ENCODE assay signal across 16 cellular contexts in genomic region chr11:19442554-19442910, GRCh38.
DNase-seq lines count a peak whose midpoint lies in the region; ATAC-seq and TF ChIP-seq lines count a peak whose summit lies in the region.
"Had no signal": no experiment of that assay in that cellular context is flagged by ENCODE, and none has a peak within 500 bp of the region (broad histone marks: within the 10 kb centered on the region; RNA-seq: fewer than 3 reads in every experiment).

No MANE protein-coding gene starts in this region.

- peaks cover 2% of the 10 kb centered on the region for H3K27me3 Mint-ChIP-seq in endodermal cell (ENCODE audit: insufficient read depth)

- TF ChIP-seq POLR2A in heart left ventricle (IDR thresholded peaks at IDR 0.05) = no peak
- no peak for TF ChIP-seq POLR2A in thyroid gland (IDR thresholded peaks at IDR 0.05)

- no peak overlapping the region for H2AFZ ChIP-seq in MM.1S (ENCODE audit: low read length)

- H3K79me2 ChIP-seq in MM.1S (ENCODE audit: low read length) = peaks cover 89% of the 10 kb centered on the region

- H3K4me3 Mint-ChIP-seq in endodermal cell = no peak overlapping the region
- H3K4me3 Mint-ChIP-seq: activated naive CD4-positive, alpha-beta T cell treated with anti-CD3 and anti-CD28 coated beads, Interleukin-2, amount 10 ng/mL, durations not matched to agents 7 days and 5 days had no signal

- no peaks in the 10 kb centered on the region for H3K9me2 ChIP-seq in MM.1S (replicated peaks; ENCODE audit: insufficient read depth, low read length)

- H3K4me3 ChIP-seq in right atrium auricular region (no peak overlapping the region), heart left ventricle (no peak overlapping the region), MM.1S (ENCODE audit: low read length) (no peak overlapping the region), endodermal cell (ENCODE audit: low read length) (no peak overlapping the region), thyroid gland (replicated peaks in 1 of 3) (no peak overlapping the region)
- H3K4me3 ChIP-seq: breast epithelium, spleen had no signal

- DNase-seq in right atrium auricular region (ENCODE audit: low spot score) (no peak), heart left ventricle (no peak), MM.1S (no peak), endodermal cell (no peak), thyroid gland (no peak), GF-D8 (lab: John Stamatoyannopoulos, UW) (no peak), NK-92 (lab: John Stamatoyannopoulos, UW; ENCODE audit: unreplicated experiment) (no peak), A172 (ENCODE audit: low spot score) (no peak)
- DNase-seq: activated naive CD4-positive, alpha-beta T cell treated with anti-CD3 and anti-CD28 coated beads, Interleukin-2, amount 10 ng/mL, durations not matched to agents 7 days and 5 days; AML-193; effector CD8-positive, alpha-beta T cell; NCI-H146; NCI-H345; spleen had no signal

- peak overlapping the region; percentile 63 for H3K27ac Mint-ChIP-seq in endodermal cell
- H3K27ac Mint-ChIP-seq: activated naive CD4-positive, alpha-beta T cell treated with anti-CD3 and anti-CD28 coated beads, Interleukin-2, amount 10 ng/mL, durations not matched to agents 7 days and 5 days had no signal

- no peak for ATAC-seq in heart left ventricle
- ATAC-seq: left lobe of liver had no signal

- no peaks in the 10 kb centered on the region for H3K9me3 Mint-ChIP-seq in endodermal cell
- H3K9me3 Mint-ChIP-seq: activated naive CD4-positive, alpha-beta T cell treated with anti-CD3 and anti-CD28 coated beads, Interleukin-2, amount 10 ng/mL, durations not matched to agents 7 days and 5 days had no signal

- H3K27me3 ChIP-seq in right atrium auricular region (no peaks in the 10 kb centered on the region), heart left ventricle (no peaks in the 10 kb centered on the region), MM.1S (replicated peaks; ENCODE audit: insufficient read depth, low read length) (no peaks in the 10 kb centered on the region), endodermal cell (ENCODE audit: control insufficient read depth, insufficient read depth, low read length, poor library complexity, severe bottlenecking) (no peaks in the 10 kb centered on the region), thyroid gland (no peaks in the 10 kb centered on the region)
- H3K27me3 ChIP-seq: breast epithelium, spleen had no signal

- H3K4me2 ChIP-seq in MM.1S (ENCODE audit: low read depth, low read length) = peak overlapping the region; percentile 45; the same call in 1 of the 2 replicates

- peaks cover 2% of the 10 kb centered on the region for H3K4me1 Mint-ChIP-seq in endodermal cell
- H3K4me1 Mint-ChIP-seq: activated naive CD4-positive, alpha-beta T cell treated with anti-CD3 and anti-CD28 coated beads, Interleukin-2, amount 10 ng/mL, durations not matched to agents 7 days and 5 days had no signal

- no peaks in the 10 kb centered on the region for H4K20me1 ChIP-seq in MM.1S (ENCODE audit: insufficient read depth, low read length)

- H3K9ac ChIP-seq in MM.1S (ENCODE audit: low read length) = peak overlapping the region; percentile 8; the same call in 1 of the 2 replicates
- H3K9ac ChIP-seq in endodermal cell (ENCODE audit: extremely low read depth, low read length, poor library complexity, severe bottlenecking) = no peak overlapping the region

- H3K27ac ChIP-seq in right atrium auricular region = peak overlapping the region; percentile 46 to 82
- peak overlapping the region in 5 of 12 donors; percentile 1 to 88 (median 52) for H3K27ac ChIP-seq in heart left ventricle
- peak overlapping the region; percentile 84 for H3K27ac ChIP-seq in MM.1S (ENCODE audit: low read length)
- H3K27ac ChIP-seq in endodermal cell (ENCODE audit: low read depth, low read length) = no peak overlapping the region
- H3K27ac ChIP-seq in thyroid gland = peak overlapping the region in 2 of 3 donors; percentile 26 to 68
- H3K27ac ChIP-seq: breast epithelium, spleen had no signal

- H3K4me1 ChIP-seq in right atrium auricular region (peaks cover 0 to 21% of the 10 kb centered on the region in 2 donors), heart left ventricle (peaks cover 0 to 16% (median 0%) of the 10 kb centered on the region in 12 donors), MM.1S (ENCODE audit: low read length) (peaks cover 71% of the 10 kb centered on the region), endodermal cell (ENCODE audit: control insufficient read depth, insufficient read depth, low read length) (no peaks in the 10 kb centered on the region), thyroid gland (peaks cover 17 to 32% of the 10 kb centered on the region in 2 donors)
- H3K4me1 ChIP-seq: breast epithelium, spleen had no signal

- no peaks in the 10 kb centered on the region for H3K36me3 Mint-ChIP-seq in endodermal cell (ENCODE audit: low read depth)
- H3K36me3 Mint-ChIP-seq: activated naive CD4-positive, alpha-beta T cell treated with anti-CD3 and anti-CD28 coated beads, Interleukin-2, amount 10 ng/mL, durations not matched to agents 7 days and 5 days had no signal

- intact Hi-C loops in heart left ventricle (cut with DNase I) (loop anchor here in 1 of 10 donors (10.0 kb wide), 1 partner anchor 58 kb away; no protein-coding TSS in a partner anchor), thyroid gland (cut with DNase I) (no loop called here)

- no peak for TF ChIP-seq CTCF in right atrium auricular region (IDR thresholded peaks at IDR 0.05)
- no peak for TF ChIP-seq CTCF in heart left ventricle (IDR thresholded peaks at IDR 0.05)
- TF ChIP-seq CTCF in MM.1S (IDR thresholded peaks at IDR 0.05; ENCODE audit: low read length) = no peak
- no peak for TF ChIP-seq CTCF in endodermal cell (conservative IDR thresholded peaks at IDR 0.05)
- no peak for TF ChIP-seq CTCF in thyroid gland (IDR thresholded peaks at IDR 0.05)

- no peaks in the 10 kb centered on the region for H3K36me3 ChIP-seq in right atrium auricular region
- no peaks in the 10 kb centered on the region for H3K36me3 ChIP-seq in heart left ventricle
- no peaks in the 10 kb centered on the region for H3K36me3 ChIP-seq in MM.1S (replicated peaks; ENCODE audit: insufficient read depth, low read length)
- no peaks in the 10 kb centered on the region for H3K36me3 ChIP-seq in endodermal cell (ENCODE audit: control insufficient read depth, insufficient read depth, low read length)
- H3K36me3 ChIP-seq in thyroid gland = no peaks in the 10 kb centered on the region
- H3K36me3 ChIP-seq: breast epithelium, spleen had no signal

- H3F3A ChIP-seq in MM.1S (ENCODE audit: insufficient read depth, low read length) = peaks cover 26% of the 10 kb centered on the region

- H3K9me3 ChIP-seq in right atrium auricular region (no peaks in the 10 kb centered on the region), heart left ventricle (no peaks in the 10 kb centered on the region), MM.1S (replicated peaks; ENCODE audit: insufficient read depth, low read length) (no peaks in the 10 kb centered on the region), endodermal cell (ENCODE audit: control insufficient read depth, low read length) (no peaks in the 10 kb centered on the region), thyroid gland (no peaks in the 10 kb centered on the region)
- H3K9me3 ChIP-seq: breast epithelium, spleen had no signal
